Comparison of ENCODE assay signal across 19 cellular contexts in the genomic region with DNA sequence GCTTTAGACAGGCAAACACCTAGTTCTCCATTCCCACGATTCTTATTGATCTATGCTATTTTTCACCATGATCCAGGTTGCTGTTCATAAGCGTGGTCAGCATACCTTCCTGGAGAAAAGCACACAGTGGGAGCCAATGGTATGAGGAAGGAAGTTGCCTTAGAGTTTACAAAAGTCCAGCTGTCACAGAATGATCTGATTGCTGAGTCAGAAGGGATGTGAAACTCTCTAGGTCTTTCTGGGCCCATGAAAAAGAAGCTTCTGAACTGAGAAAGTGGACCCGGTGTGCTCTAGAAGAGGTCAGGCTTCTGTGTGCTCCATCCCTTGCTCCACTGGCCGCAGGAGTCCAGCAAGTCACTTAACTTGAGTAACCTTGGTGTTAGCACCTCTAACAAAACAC.
DNase-seq lines count a peak whose midpoint lies in the region; ATAC-seq and TF ChIP-seq lines count a peak whose summit lies in the region.
"Had no signal": no experiment of that assay in that cellular context is flagged by ENCODE, and none has a peak within 500 bp of the region (broad histone marks: within the 10 kb centered on the region; RNA-seq: fewer than 3 reads in every experiment).

No MANE protein-coding gene starts in this region.

- H3K36me3 Mint-ChIP-seq in activated T-cell treated with anti-CD3 and anti-CD28 coated beads, Interleukin-2, amount 50 U/mL, for 24 hours (ENCODE audit: low read depth), result no peaks in the 10 kb centered on the region
- H3K36me3 Mint-ChIP-seq: CD8-positive, alpha-beta memory T cell; memory B cell had no signal

- H3K4me1 ChIP-seq in left ventricle myocardium inferior, result no peaks in the 10 kb centered on the region
- H3K4me1 ChIP-seq: psoas muscle, SJCRH30 had no signal

- DNase-seq in Right ventricle myocardium superior, result no peak
- DNase-seq in left ventricle myocardium inferior, result no peak
- peak; percentile 18 for DNase-seq in UCSD-AML1 (lab: John Stamatoyannopoulos, UW; ENCODE audit: unreplicated experiment)
- no peak for DNase-seq in NAMALWA (ENCODE audit: low spot score)
- DNase-seq in NCI-H146 treated with DMSO at 0.1 percent for 48 hours (lab: John Stamatoyannopoulos, UW; ENCODE audit: unreplicated experiment), result no peak
- no peak for DNase-seq in kidney glomerular epithelial cell (lab: John Stamatoyannopoulos, UW)
- DNase-seq in activated T-cell treated with anti-CD3 and anti-CD28 coated beads, Interleukin-2, amount 50 U/mL, for 24 hours, result no peak
- DNase-seq: ACHN; activated CD4-positive, alpha-beta T cell treated with anti-CD3 and anti-CD28 coated beads for 4 hours; activated CD8-positive, alpha-beta memory T cell treated with anti-CD3 and anti-CD28 coated beads, Interleukin-2, amount 50 U/mL, for 4 hours; CD8-positive, alpha-beta memory T cell; NCI-H1694 treated with DMSO at 0.1 percent for 48 hours; NCI-H345; psoas muscle; SJCRH30; stimulated activated naive CD4-positive, alpha-beta T cell treated with Interleukin-2 at 50 U/mL for 16 hours; upper lobe of left lung had no signal

- H3K27me3 Mint-ChIP-seq in activated T-cell treated with anti-CD3 and anti-CD28 coated beads, Interleukin-2, amount 50 U/mL, for 24 hours, result peaks cover 16% of the 10 kb centered on the region

- no peaks in the 10 kb centered on the region for H3K9me3 ChIP-seq in left ventricle myocardium inferior (replicated peaks)
- H3K9me3 ChIP-seq: psoas muscle, SJCRH30, upper lobe of left lung had no signal

- no peak overlapping the region for H3K4me3 ChIP-seq in left ventricle myocardium inferior
- H3K4me3 ChIP-seq: psoas muscle, SJCRH30, upper lobe of left lung had no signal

- intact Hi-C loops in Right ventricle myocardium superior (cut with DNase I) (no loop called here), left ventricle myocardium inferior (cut with micrococcal nuclease) (no loop called here)

- no peaks in the 10 kb centered on the region for H3K36me3 ChIP-seq in left ventricle myocardium inferior
- H3K36me3 ChIP-seq: SJCRH30, upper lobe of left lung had no signal

- H3K27ac ChIP-seq in left ventricle myocardium inferior (replicated peaks) (no peak overlapping the region), layer of hippocampus (ENCODE audit: low read depth, low read length) (peak overlapping the region; percentile 48)
- H3K27ac ChIP-seq: psoas muscle, SJCRH30, upper lobe of left lung had no signal

- TF ChIP-seq CTCF in left ventricle myocardium inferior (IDR thresholded peaks at IDR 0.05; ENCODE audit: borderline replicate concordance), result no peak

- H3K4me3 Mint-ChIP-seq in activated T-cell treated with anti-CD3 and anti-CD28 coated beads, Interleukin-2, amount 50 U/mL, for 24 hours, result no peak overlapping the region
- H3K4me3 Mint-ChIP-seq: CD8-positive, alpha-beta memory T cell; memory B cell had no signal

- H3K9me3 Mint-ChIP-seq in activated T-cell treated with anti-CD3 and anti-CD28 coated beads, Interleukin-2, amount 50 U/mL, for 24 hours, result no peaks in the 10 kb centered on the region
- H3K9me3 Mint-ChIP-seq: CD8-positive, alpha-beta memory T cell; memory B cell had no signal

- no peak overlapping the region for H3K27ac Mint-ChIP-seq in activated T-cell treated with anti-CD3 and anti-CD28 coated beads, Interleukin-2, amount 50 U/mL, for 24 hours
- H3K27ac Mint-ChIP-seq: CD8-positive, alpha-beta memory T cell; memory B cell had no signal

- H3K27me3 ChIP-seq in left ventricle myocardium inferior (ENCODE audit: low read depth), result peaks cover 53% of the 10 kb centered on the region
- peaks cover 2% of the 10 kb centered on the region for H3K27me3 ChIP-seq in layer of hippocampus (ENCODE audit: control insufficient read depth, insufficient read depth, low read length)
- H3K27me3 ChIP-seq: upper lobe of left lung had no signal

- peak; percentile 36 for ATAC-seq in Right ventricle myocardium superior (ENCODE audit: poor library complexity)
- ATAC-seq: psoas muscle had no signal

- no peaks in the 10 kb centered on the region for H3K4me1 Mint-ChIP-seq in activated T-cell treated with anti-CD3 and anti-CD28 coated beads, Interleukin-2, amount 50 U/mL, for 24 hours (ENCODE audit: low read depth)
- H3K4me1 Mint-ChIP-seq: CD8-positive, alpha-beta memory T cell; memory B cell had no signal
